27 cellular contexts compared by ENCODE assay signal in the genomic region with DNA sequence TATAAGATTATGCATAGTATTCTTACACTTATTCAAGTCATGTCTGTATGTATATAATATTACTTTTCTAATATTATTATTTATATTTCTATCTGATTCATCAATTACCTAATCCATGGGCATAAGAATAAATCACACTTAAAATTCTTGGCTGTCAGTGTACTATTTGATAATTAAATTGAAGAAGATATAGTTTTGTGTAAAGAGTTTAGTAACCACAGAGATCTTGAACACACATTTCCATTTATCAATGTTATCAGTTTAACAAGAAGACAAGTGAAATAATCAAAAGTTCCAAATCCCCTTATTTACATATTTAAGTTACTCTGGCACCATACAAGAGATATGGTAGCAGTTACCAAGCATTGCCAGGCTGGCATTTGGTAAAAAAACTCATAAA.
"Had no signal": no experiment of that assay in that cellular context is flagged by ENCODE, and none has a peak within 500 bp of the region (broad histone marks: within the 10 kb centered on the region; RNA-seq: fewer than 3 reads in every experiment).

No MANE protein-coding gene starts in this region.

- H3K4me1 ChIP-seq: colonic mucosa, esophagus muscularis mucosa, esophagus squamous epithelium, foreskin keratinocyte, gastrocnemius medialis, gastroesophageal sphincter, heart left ventricle, heart right ventricle had no signal

- H3K4me3 ChIP-seq: colonic mucosa, coronary artery, dorsolateral prefrontal cortex, esophagus muscularis mucosa, esophagus squamous epithelium, gastrocnemius medialis, gastroesophageal sphincter, heart left ventricle, heart right ventricle had no signal

- DNase-seq: colonic mucosa; cortex of kidney; dermis blood vessel endothelial cell; dorsolateral prefrontal cortex; effector CD4-positive, alpha-beta T cell; effector CD8-positive, alpha-beta T cell; effector memory CD4-positive, alpha-beta T cell; effector memory CD8-positive, alpha-beta T cell; endodermal cell; erythroblast; esophagus squamous epithelium; foreskin fibroblast; foreskin keratinocyte; foreskin melanocyte; gastrocnemius medialis; glutamatergic neuron; head of caudate nucleus; heart left ventricle; heart right ventricle had no signal

- H3K27me3 ChIP-seq: colonic mucosa, dorsolateral prefrontal cortex, esophagus muscularis mucosa, esophagus squamous epithelium, foreskin keratinocyte, gastrocnemius medialis, gastroesophageal sphincter, heart left ventricle, heart right ventricle had no signal

- H3K9me3 ChIP-seq: colonic mucosa, esophagus muscularis mucosa, esophagus squamous epithelium, gastrocnemius medialis, gastroesophageal sphincter, heart left ventricle, heart right ventricle had no signal

- H3K36me3 ChIP-seq: colonic mucosa, esophagus muscularis mucosa, esophagus squamous epithelium, gastrocnemius medialis, gastroesophageal sphincter, heart left ventricle, heart right ventricle had no signal

- ATAC-seq: effector memory CD8-positive, alpha-beta T cell; esophagus mucosa; foreskin keratinocyte; gastrocnemius medialis; gastroesophageal sphincter; heart left ventricle; heart right ventricle had no signal

- FAIRE-seq: colon, endometrium, endothelial cell of umbilical vein had no signal

- H3K27ac ChIP-seq: colonic mucosa, coronary artery, dorsolateral prefrontal cortex, epithelial cell of prostate, esophagus muscularis mucosa, esophagus squamous epithelium, foreskin keratinocyte, gastrocnemius medialis, gastroesophageal sphincter, heart left ventricle, heart right ventricle had no signal
